8 cellular contexts compared by ENCODE assay signal in genomic region chr14:35932659-35933159, GRCh38.
A peak's percentile ranks its signal among the peaks of the same experiment; 100 is the strongest.
DNase-seq lines count a peak whose midpoint lies in the region; ATAC-seq and TF ChIP-seq lines count a peak whose summit lies in the region.

No MANE protein-coding gene starts in this region.

- H3K9me3 Mint-ChIP-seq in activated T-cell treated with anti-CD3 and anti-CD28 coated beads, Interleukin-2, amount 50 U/mL, for 24 hours = peaks cover 1% of the 10 kb centered on the region
- H3K9me3 Mint-ChIP-seq in stimulated activated naive B cell treated with anti-CD40 and anti-IgM and Interleukin-4, amounts not matched to agents 10 μg/mL and 1 μg/mL and 100 μg/mL, for 72 hours = no peaks in the 10 kb centered on the region
- H3K9me3 Mint-ChIP-seq in progenitor cell of endocrine pancreas (ENCODE audit: low read depth) = no peaks in the 10 kb centered on the region

- DNase-seq in NCI-H1417 (lab: John Stamatoyannopoulos, UW) (peak in 2 of 3 experiments; percentile 78 to 96), NCI-H1417 treated with DMSO at 0.1 percent for 48 hours (lab: John Stamatoyannopoulos, UW) (no peak), hippocampal formation (lab: John Stamatoyannopoulos, UW) (no peak), progenitor cell of endocrine pancreas (ENCODE audit: low spot score, unreplicated experiment) (no peak), NCI-H524 (lab: John Stamatoyannopoulos, UW) (no peak)
- peak; percentile 51 for DNase-seq in activated T-cell treated with anti-CD3 and anti-CD28 coated beads, Interleukin-2, amount 50 U/mL, for 24 hours
- no peak for DNase-seq in stimulated activated naive B cell treated with anti-CD40 and anti-IgM and Interleukin-4, amounts not matched to agents 10 μg/mL and 1 μg/mL and 100 μg/mL, for 72 hours

- ATAC-seq in HG03432 (IDR thresholded peaks at IDR 0.05; ENCODE audit: unreplicated experiment) = peak; percentile 64
- ATAC-seq in stimulated activated naive B cell treated with anti-CD40 and anti-IgM and Interleukin-4, amounts not matched to agents 10 μg/mL and 1 μg/mL and 100 μg/mL, for 72 hours (replicated peaks) = peak; percentile 36 to 57

- no peaks in the 10 kb centered on the region for H3K27me3 Mint-ChIP-seq in activated T-cell treated with anti-CD3 and anti-CD28 coated beads, Interleukin-2, amount 50 U/mL, for 24 hours
- peaks cover 0 to 4% of the 10 kb centered on the region in 2 donors for H3K27me3 Mint-ChIP-seq in stimulated activated naive B cell treated with anti-CD40 and anti-IgM and Interleukin-4, amounts not matched to agents 10 μg/mL and 1 μg/mL and 100 μg/mL, for 72 hours
- H3K27me3 Mint-ChIP-seq in progenitor cell of endocrine pancreas = no peaks in the 10 kb centered on the region

- no peak for TF ChIP-seq CTCF in progenitor cell of endocrine pancreas (IDR thresholded peaks at IDR 0.05; ENCODE audit: unreplicated experiment)

- peaks cover 47% of the 10 kb centered on the region for H3K4me1 Mint-ChIP-seq in activated T-cell treated with anti-CD3 and anti-CD28 coated beads, Interleukin-2, amount 50 U/mL, for 24 hours (ENCODE audit: low read depth)
- H3K4me1 Mint-ChIP-seq in stimulated activated naive B cell treated with anti-CD40 and anti-IgM and Interleukin-4, amounts not matched to agents 10 μg/mL and 1 μg/mL and 100 μg/mL, for 72 hours = peaks cover 4 to 7% of the 10 kb centered on the region in 2 donors
- no peaks in the 10 kb centered on the region for H3K4me1 Mint-ChIP-seq in progenitor cell of endocrine pancreas (ENCODE audit: low read depth)

- peak overlapping the region; percentile 63 for H3K4me3 Mint-ChIP-seq in activated T-cell treated with anti-CD3 and anti-CD28 coated beads, Interleukin-2, amount 50 U/mL, for 24 hours
- H3K4me3 Mint-ChIP-seq in stimulated activated naive B cell treated with anti-CD40 and anti-IgM and Interleukin-4, amounts not matched to agents 10 μg/mL and 1 μg/mL and 100 μg/mL, for 72 hours = peak overlapping the region; percentile 36 to 68
- no peak overlapping the region for H3K4me3 Mint-ChIP-seq in progenitor cell of endocrine pancreas (ENCODE audit: low read depth)

- H3K36me3 Mint-ChIP-seq in activated T-cell treated with anti-CD3 and anti-CD28 coated beads, Interleukin-2, amount 50 U/mL, for 24 hours (ENCODE audit: low read depth) = no peaks in the 10 kb centered on the region
- no peaks in the 10 kb centered on the region for H3K36me3 Mint-ChIP-seq in stimulated activated naive B cell treated with anti-CD40 and anti-IgM and Interleukin-4, amounts not matched to agents 10 μg/mL and 1 μg/mL and 100 μg/mL, for 72 hours
- no peaks in the 10 kb centered on the region for H3K36me3 Mint-ChIP-seq in progenitor cell of endocrine pancreas (ENCODE audit: insufficient read depth)

- peak overlapping the region; percentile 85 for H3K27ac Mint-ChIP-seq in activated T-cell treated with anti-CD3 and anti-CD28 coated beads, Interleukin-2, amount 50 U/mL, for 24 hours
- peak overlapping the region; percentile 3 for H3K27ac Mint-ChIP-seq in stimulated activated naive B cell treated with anti-CD40 and anti-IgM and Interleukin-4, amounts not matched to agents 10 μg/mL and 1 μg/mL and 100 μg/mL, for 72 hours
- H3K27ac Mint-ChIP-seq in progenitor cell of endocrine pancreas = no peak overlapping the region

Comparison
In these comparisons a context has a peak if more than half of its experiments do, and no peak if none do; other contexts are left out.
1. DNase-seq: peak in NCI-H1417 (2 of 3) and activated T-cell treated with anti-CD3 and anti-CD28 coated beads, Interleukin-2, amount 50 U/mL, for 24 hours (single experiment); none in NCI-H1417 treated with DMSO at 0.1 percent for 48 hours (single experiment), stimulated activated naive B cell treated with anti-CD40 and anti-IgM and Interleukin-4, amounts not matched to agents 10 μg/mL and 1 μg/mL and 100 μg/mL, for 72 hours (single experiment), hippocampal formation (0 of 2), progenitor cell of endocrine pancreas (single experiment) and NCI-H524 (0 of 2).